10 cellular contexts compared by ENCODE assay signal in the genomic region with DNA sequence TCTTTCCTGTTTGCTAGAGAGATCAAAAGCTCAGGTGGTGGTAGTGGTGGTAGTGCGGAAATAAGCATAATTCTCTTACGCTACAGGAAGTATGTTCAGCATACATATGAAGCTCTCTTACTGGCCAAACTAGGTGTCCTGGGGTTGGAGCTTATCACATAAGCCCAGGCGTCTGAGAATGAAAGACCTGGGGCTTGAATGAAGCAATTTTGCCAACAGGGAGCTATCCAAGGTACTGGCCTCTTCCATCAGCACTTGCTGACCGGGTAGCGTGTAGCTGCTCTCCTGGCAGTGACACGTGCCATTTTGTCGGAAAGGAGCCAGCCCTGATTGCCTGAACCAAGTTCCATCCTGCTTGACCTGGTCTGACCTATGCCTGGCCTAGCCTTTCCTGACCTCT.
DNase-seq lines count a peak whose midpoint lies in the region; FAIRE-seq and TF ChIP-seq lines count a peak whose summit lies in the region.
"Had no signal": no experiment of that assay in that cellular context is flagged by ENCODE, and none has a peak within 500 bp of the region (broad histone marks: within the 10 kb centered on the region; RNA-seq: fewer than 3 reads in every experiment).

No MANE protein-coding gene starts in this region.

- H3K4me1 ChIP-seq in hepatocyte (ENCODE audit: insufficient read depth) = no peaks in the 10 kb centered on the region

- peak; percentile 8 for DNase-seq in stimulated activated CD4-positive, alpha-beta T cell treated with anti-CD3 and anti-CD28 coated beads, Interleukin-15, amount 100 ng/mL, for 24 hours
- no peak for DNase-seq in stimulated activated CD4-positive, alpha-beta T cell treated with anti-CD3 and anti-CD28 coated beads, Interleukin-4, amount 100 ng/mL, for 1 hour
- peak; percentile 36 for DNase-seq in UCSD-AML1 (lab: John Stamatoyannopoulos, UW; ENCODE audit: unreplicated experiment)
- DNase-seq in hepatocyte (ENCODE audit: low spot score) = peak; percentile 87
- DNase-seq in urothelium cell line (ENCODE audit: low spot score) = peak; percentile 65
- DNase-seq in SKM-1 treated with dmso at 0.1 percent for 144 hours (lab: John Stamatoyannopoulos, UW; ENCODE audit: unreplicated experiment) = no peak
- DNase-seq in NCI-H510A treated with DMSO at 0.1 percent for 48 hours (lab: John Stamatoyannopoulos, UW) = no peak
- no peak for DNase-seq in DMS79 (lab: John Stamatoyannopoulos, UW)
- DNase-seq: natural killer cell had no signal

- H3K9me3 ChIP-seq in hepatocyte (ENCODE audit: low read depth) = no peaks in the 10 kb centered on the region

- no peaks in the 10 kb centered on the region for H4K20me1 ChIP-seq in hepatocyte (ENCODE audit: insufficient read depth, poor library complexity, severe bottlenecking)

- no peak overlapping the region for H3K4me3 ChIP-seq in hepatocyte

- H3K9me2 ChIP-seq in hepatocyte (replicated peaks; ENCODE audit: insufficient read depth) = no peaks in the 10 kb centered on the region

- no peak for FAIRE-seq in urothelium cell line (lab: Jason Lieb, UNC)
- FAIRE-seq: TTC549 had no signal

- H3K27me3 ChIP-seq in hepatocyte = no peaks in the 10 kb centered on the region

- WGBS in hepatocyte (ENCODE audit: low lambda C conversion rate, missing lambda C conversion rate) = 35% methylated on average over 7 of the region's 7 CpGs

- H3K36me3 ChIP-seq in hepatocyte (replicated peaks; ENCODE audit: insufficient read depth, low read depth) = no peaks in the 10 kb centered on the region

- no peak overlapping the region for H3K27ac ChIP-seq in hepatocyte

- no peak overlapping the region for H3K4me2 ChIP-seq in hepatocyte

- H3K79me2 ChIP-seq in hepatocyte = no peaks in the 10 kb centered on the region

- no peak for TF ChIP-seq CTCF in hepatocyte (IDR thresholded peaks at IDR 0.05; ENCODE audit: poor library complexity)

- H2AFZ ChIP-seq in hepatocyte = no peak overlapping the region

Comparison
In these comparisons a context has a peak if more than half of its experiments do, and no peak if none do; other contexts are left out.
1. DNase-seq: peak in stimulated activated CD4-positive, alpha-beta T cell treated with anti-CD3 and anti-CD28 coated beads, Interleukin-15, amount 100 ng/mL, for 24 hours (single experiment), UCSD-AML1 (single experiment), hepatocyte (single experiment) and urothelium cell line (single experiment); none in stimulated activated CD4-positive, alpha-beta T cell treated with anti-CD3 and anti-CD28 coated beads, Interleukin-4, amount 100 ng/mL, for 1 hour (single experiment), SKM-1 treated with dmso at 0.1 percent for 144 hours (single experiment), NCI-H510A treated with DMSO at 0.1 percent for 48 hours (single experiment) and DMS79 (single experiment).